In genomic region chr3:40779039-40779438, GRCh38 we compare ENCODE assay signal across 24 cellular contexts.
"Had no signal": no experiment of that assay in that cellular context is flagged by ENCODE, and none has a peak within 500 bp of the region (broad histone marks: within the 10 kb centered on the region; RNA-seq: fewer than 3 reads in every experiment).

No MANE protein-coding gene starts in this region.

- H3K27me3 Mint-ChIP-seq: activated B cell treated with CpG ODN at 0.5 μM for 24 hours had no signal

- H3K4me3 ChIP-seq: spleen, testis, upper lobe of left lung had no signal

- H3K36me3 ChIP-seq: brain microvascular endothelial cell, spleen, upper lobe of left lung had no signal

- H3K4me3 Mint-ChIP-seq: activated B cell treated with CpG ODN at 0.5 μM for 24 hours; activated CD4-positive, alpha-beta T cell treated with anti-CD3 and anti-CD28 coated beads for 36 hours; activated T-cell treated with anti-CD3 and anti-CD28 coated beads, Interleukin-2, amount 50 U/mL, for 24 hours; activated T-helper 17 cell treated with anti-CD3 and anti-CD28 coated beads, Interleukin-2, amount 50 U/mL, for 72 hours; central memory CD8-positive, alpha-beta T cell; naive B cell; T-helper 1 cell treated with Interleukin-12 subunit alpha and Interleukin-12 subunit beta and Interleukin-4 antibody, amounts not matched to agents 30 μg/mL and 1 μg/mL, for 36 hours had no signal

- H3K27ac Mint-ChIP-seq: activated B cell treated with CpG ODN at 0.5 μM for 24 hours; activated CD4-positive, alpha-beta T cell treated with anti-CD3 and anti-CD28 coated beads for 36 hours; activated naive CD4-positive, alpha-beta T cell treated with anti-CD3 and anti-CD28 coated beads, Interleukin-2, amount 50 U/mL, for 72 hours; activated T-cell treated with anti-CD3 and anti-CD28 coated beads, Interleukin-2, amount 50 U/mL, for 24 hours; activated T-helper 17 cell treated with anti-CD3 and anti-CD28 coated beads, Interleukin-2, amount 50 U/mL, for 72 hours; progenitor cell of endocrine pancreas; T-helper 1 cell treated with Interleukin-12 subunit alpha and Interleukin-12 subunit beta and Interleukin-4 antibody, amounts not matched to agents 30 μg/mL and 1 μg/mL, for 36 hours had no signal

- H3K9me3 ChIP-seq: spleen, testis, upper lobe of left lung had no signal

- H3K27me3 ChIP-seq: spleen, testis, upper lobe of left lung had no signal

- H3K9me3 Mint-ChIP-seq: activated B cell treated with CpG ODN at 0.5 μM for 24 hours; activated naive CD4-positive, alpha-beta T cell treated with anti-CD3 and anti-CD28 coated beads, Interleukin-2, amount 50 U/mL, for 72 hours; activated T-cell treated with anti-CD3 and anti-CD28 coated beads, Interleukin-2, amount 50 U/mL, for 24 hours; activated T-helper 17 cell treated with anti-CD3 and anti-CD28 coated beads, Interleukin-2, amount 50 U/mL, for 72 hours; central memory CD8-positive, alpha-beta T cell; T-helper 1 cell treated with Interleukin-12 subunit alpha and Interleukin-12 subunit beta and Interleukin-4 antibody, amounts not matched to agents 30 μg/mL and 1 μg/mL, for 36 hours had no signal

- H3K36me3 Mint-ChIP-seq: activated naive CD4-positive, alpha-beta T cell treated with anti-CD3 and anti-CD28 coated beads, Interleukin-2, amount 50 U/mL, for 72 hours; naive B cell had no signal

- H3K4me1 Mint-ChIP-seq: activated B cell treated with CpG ODN at 0.5 μM for 24 hours; activated CD4-positive, alpha-beta T cell treated with anti-CD3 and anti-CD28 coated beads for 36 hours; activated T-helper 17 cell treated with anti-CD3 and anti-CD28 coated beads, Interleukin-2, amount 50 U/mL, for 72 hours; central memory CD8-positive, alpha-beta T cell had no signal

- H3K27ac ChIP-seq: brain microvascular endothelial cell, testis had no signal

- DNase-seq: activated B cell treated with CpG ODN at 0.5 μM for 24 hours; activated CD4-positive, alpha-beta T cell treated with anti-CD3 and anti-CD28 coated beads for 36 hours; activated CD4-positive, alpha-beta T cell treated with anti-CD3 and anti-CD28 coated beads, Interleukin-2, amount 50 U/mL, for 4 hours; activated CD8-positive, alpha-beta memory T cell treated with anti-CD3 and anti-CD28 coated beads for 24 hours; activated CD8-positive, alpha-beta memory T cell treated with anti-CD3 and anti-CD28 coated beads, Interleukin-2, amount 50 U/mL, for 4 hours; activated T-cell treated with anti-CD3 and anti-CD28 coated beads, Interleukin-2, amount 50 U/mL, for 24 hours; aorta; brain microvascular endothelial cell; foreskin fibroblast; hippocampal formation; islet precursor cell; left cardiac atrium; naive B cell; spleen; stimulated activated CD4-positive, alpha-beta T cell treated with anti-CD3 and anti-CD28 coated beads, Interleukin-4, amount 100 ng/mL, for 1 hour; stimulated activated naive CD4-positive, alpha-beta T cell; T1000; testis; upper lobe of left lung had no signal
